In the genomic region with DNA sequence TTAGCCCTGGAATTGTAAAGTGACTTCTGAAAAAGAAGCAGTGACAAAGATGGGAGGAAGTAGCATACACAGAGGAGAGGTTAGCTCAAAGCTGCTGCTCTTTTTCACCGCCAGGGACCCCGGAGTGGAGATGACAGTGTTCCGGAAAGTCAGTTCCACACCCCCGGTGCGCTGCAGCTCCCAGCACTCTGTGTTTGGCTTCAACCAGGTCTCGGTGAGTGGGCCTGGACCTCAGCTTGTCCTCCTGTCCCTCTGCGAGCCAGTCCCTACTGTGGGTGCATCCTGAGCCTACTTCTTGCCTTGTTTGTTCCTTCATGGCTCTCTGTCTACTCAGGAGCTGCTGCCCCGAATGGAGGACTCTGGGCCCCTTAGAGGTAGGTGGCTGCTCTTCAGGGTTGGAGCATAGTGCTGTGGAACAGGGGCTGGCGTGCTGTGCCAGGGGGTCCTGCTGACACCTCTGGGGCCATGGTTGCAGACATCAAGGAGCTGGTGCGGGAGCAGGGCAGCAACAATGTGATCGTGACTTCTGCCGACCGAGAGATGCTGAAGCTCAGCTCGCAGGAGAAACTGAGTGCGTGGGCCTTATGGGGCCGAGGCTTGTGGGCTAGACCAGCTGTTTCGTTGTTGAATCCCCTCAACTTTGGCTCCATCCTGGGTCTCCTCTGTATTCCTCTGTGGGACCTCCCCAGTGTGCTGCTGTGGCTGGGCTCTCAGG, we compare ENCODE assay signal across 10 cellular contexts. TPM values are rescaled to one million over a fixed set of nuclear protein-coding genes. Genes with fewer than 3 reads are reported as not detected.
A peak's percentile ranks its signal among the peaks of the same experiment; 100 is the strongest.
DNase-seq lines count a peak whose midpoint lies in the region; ATAC-seq, FAIRE-seq and TF ChIP-seq lines count a peak whose summit lies in the region.
"Had no signal": no experiment of that assay in that cellular context is flagged by ENCODE, and none has a peak within 500 bp of the region (broad histone marks: within the 10 kb centered on the region; RNA-seq: fewer than 3 reads in every experiment).

No MANE protein-coding gene starts in this region.

- no peak for TF ChIP-seq EP300 in GM12878 (IDR thresholded peaks at IDR 0.05; ENCODE audit: borderline replicate concordance in 1 of 2, control insufficient read depth in 1 of 2, low read depth in 2 of 2, low read length in 2 of 2)

- intact Hi-C loops in GM12878 (cut with micrococcal nuclease; ENCODE audit: unreplicated experiment): no loop called here
- intact Hi-C loops in natural killer cell (cut with micrococcal nuclease): loop anchor here (5.0 kb wide), 1 partner anchor 35 kb away; no protein-coding TSS in a partner anchor

- H3K4me3 Mint-ChIP-seq in CD4-positive, CD25-positive, alpha-beta regulatory T cell: peak overlapping the region; percentile 83 to 97 (median 94)
- H3K4me3 Mint-ChIP-seq in IgD-negative memory B cell (peak overlapping the region; percentile 87 to 98 (median 92)), natural killer cell (peak overlapping the region; percentile 94)

- no peak for DNase-seq in CD4-positive, CD25-positive, alpha-beta regulatory T cell
- DNase-seq in GM12878 (ENCODE audit: low read depth, low spot score) (no peak), natural killer cell (no peak), CD1c-positive myeloid dendritic cell (ENCODE audit: extremely low spot score) (no peak), NCI-H748 (lab: John Stamatoyannopoulos, UW; ENCODE audit: unreplicated experiment) (no peak), NCI-H1048 (lab: John Stamatoyannopoulos, UW) (no peak), GM19239 (ENCODE audit: insufficient read length, low spot score) (no peak)
- DNase-seq: activated CD8-positive, alpha-beta memory T cell treated with anti-CD3 and anti-CD28 coated beads, Interleukin-2, amount 50 U/mL, for 48 hours had no signal

- H3K4me2 ChIP-seq in GM12878 (ENCODE audit: control insufficient read depth, insufficient read depth): peak overlapping the region; percentile 94

- WGBS in GM12878 (ENCODE audit: insufficient coverage, insufficient replicate concordance, low lambda C conversion rate, missing lambda C conversion rate): 90% methylated on average over 17 of the region's 17 CpGs

- peak overlapping the region in 2 of 3 donors; percentile 95 to 96 for H3K27ac Mint-ChIP-seq in CD4-positive, CD25-positive, alpha-beta regulatory T cell
- H3K27ac Mint-ChIP-seq in IgD-negative memory B cell (peak overlapping the region in 2 of 3 donors; percentile 9 to 23), natural killer cell (peak overlapping the region; percentile 90 to 97)

- peaks cover 4% of the 10 kb centered on the region for H3K27me3 Mint-ChIP-seq in CD4-positive, CD25-positive, alpha-beta regulatory T cell
- H3K27me3 Mint-ChIP-seq in IgD-negative memory B cell: no peaks in the 10 kb centered on the region
- H3K27me3 Mint-ChIP-seq in natural killer cell (ENCODE audit: low read depth in 2 of 2): no peaks in the 10 kb centered on the region

- peaks cover 9% of the 10 kb centered on the region for H3K36me3 Mint-ChIP-seq in CD4-positive, CD25-positive, alpha-beta regulatory T cell
- H3K36me3 Mint-ChIP-seq in IgD-negative memory B cell: peaks cover 4% of the 10 kb centered on the region
- H3K36me3 Mint-ChIP-seq in natural killer cell: no peaks in the 10 kb centered on the region

- H2AFZ ChIP-seq in GM12878 (ENCODE audit: control insufficient read depth, low read depth, low read length): no peak overlapping the region

- RAD21 ChIA-PET in GM12878 (lab: Charles Lee; ENCODE audit: unreplicated experiment): interaction anchor here (0.6 to 1.4 kb wide), 2 partner anchors 28 to 94 kb away, joined by 3 read pairs; partner anchors contain the start of gene KAT5

- peaks cover 60% of the 10 kb centered on the region for H3K79me2 ChIP-seq in GM12878 (ENCODE audit: control insufficient read depth, insufficient read depth, low read length)

- no peak overlapping the region for H3K27ac ChIP-seq in CD4-positive, CD25-positive, alpha-beta regulatory T cell (ENCODE audit: insufficient read depth, low read length, poor library complexity, severe bottlenecking)
- no peak overlapping the region for H3K27ac ChIP-seq in GM12878 (ENCODE audit: control insufficient read depth, insufficient read depth)

- TF ChIP-seq CTCF in GM12878 (IDR thresholded peaks at IDR 0.05 in 2 of 3, conservative IDR thresholded peaks at IDR 0.05 in 1 of 3; ENCODE audit: control insufficient read depth in 2 of 3, extremely low read depth in 1 of 3, insufficient read depth in 1 of 3, low read depth in 3 of 3, low read length in 3 of 3) (no peak), natural killer cell (IDR thresholded peaks at IDR 0.05) (no peak)

- TF ChIP-seq RAD21 in GM12878 (IDR thresholded peaks at IDR 0.05; ENCODE audit: insufficient read depth, low read depth, low read length): no peak

- peaks cover 0 to 47% (median 17%) of the 10 kb centered on the region in 4 donors for H3K4me1 Mint-ChIP-seq in CD4-positive, CD25-positive, alpha-beta regulatory T cell
- H3K4me1 Mint-ChIP-seq in IgD-negative memory B cell (peaks cover 5 to 24% (median 22%) of the 10 kb centered on the region in 3 donors), natural killer cell (peaks cover 20 to 41% of the 10 kb centered on the region in 2 donors)

- BruUV-seq in GM12878 (replicated peaks; lab: Mats Ljungman, UMichigan): TSS peak; percentile 60

- peaks cover 39% of the 10 kb centered on the region for H3K4me1 ChIP-seq in CD4-positive, CD25-positive, alpha-beta regulatory T cell (ENCODE audit: control insufficient read depth, insufficient read depth, low read length, poor library complexity, severe bottlenecking)
- peaks cover 18% of the 10 kb centered on the region for H3K4me1 ChIP-seq in GM12878 (ENCODE audit: control insufficient read depth, insufficient read depth, low read length)

- H3K9me3 Mint-ChIP-seq in CD4-positive, CD25-positive, alpha-beta regulatory T cell: no peaks in the 10 kb centered on the region
- H3K9me3 Mint-ChIP-seq in IgD-negative memory B cell: no peaks in the 10 kb centered on the region
- no peaks in the 10 kb centered on the region for H3K9me3 Mint-ChIP-seq in natural killer cell

- TF ChIP-seq POLR2A in GM12878 (IDR thresholded peaks at IDR 0.05; ENCODE audit: low read depth, low read length): no peak

- H3K27me3 ChIP-seq in CD4-positive, CD25-positive, alpha-beta regulatory T cell (ENCODE audit: control insufficient read depth, insufficient read depth, low read length): no peaks in the 10 kb centered on the region
- no peaks in the 10 kb centered on the region for H3K27me3 ChIP-seq in GM12878 (replicated peaks in 1 of 2; ENCODE audit: control insufficient read depth in 2 of 2, insufficient read depth in 2 of 2, low read length in 1 of 2)
- H3K27me3 ChIP-seq: ovary had no signal

- in situ Hi-C loops in GM12878 (cut with MboI): no loop called here

- no peaks in the 10 kb centered on the region; the same call in 1 of the 2 replicates for H4K20me1 ChIP-seq in GM12878 (ENCODE audit: control insufficient read depth, insufficient read depth)

- FAIRE-seq in GM12878 (lab: Jason Lieb, UNC) (no peak), GM19239 (lab: Jason Lieb, UNC) (no peak)

- peaks cover 40% of the 10 kb centered on the region for H3K36me3 ChIP-seq in CD4-positive, CD25-positive, alpha-beta regulatory T cell (ENCODE audit: control insufficient read depth, insufficient read depth, low read length)
- peaks cover 13 to 21% of the 10 kb centered on the region in 2 experiments; a peak in 3 of 4 replicates for H3K36me3 ChIP-seq in GM12878 (ENCODE audit: control insufficient read depth in 2 of 2, insufficient read depth in 2 of 2, low read length in 1 of 2)
- H3K36me3 ChIP-seq: ovary had no signal

- H3K9ac ChIP-seq in GM12878 (ENCODE audit: control insufficient read depth, insufficient read depth, low read length): peak overlapping the region; percentile 68

- H3K9me3 ChIP-seq in CD4-positive, CD25-positive, alpha-beta regulatory T cell (ENCODE audit: control insufficient read depth in 2 of 2, low read length in 2 of 2): no peaks in the 10 kb centered on the region
- H3K9me3 ChIP-seq in GM12878 (replicated peaks; ENCODE audit: control insufficient read depth, insufficient read depth, low read length): no peaks in the 10 kb centered on the region
- H3K9me3 ChIP-seq: ovary had no signal

- SMC1A ChIA-PET in GM12878 (lab: Charles Lee; ENCODE audit: uncharacterized antibody, unreplicated experiment): interaction anchor here (0.6 to 1.5 kb wide), 3 partner anchors 9 to 44 kb away, joined by 4 to 6 read pairs (median 4); partner anchors contain the start of genes FAM89B and SIPA1

- CTCF ChIA-PET in GM12878 (lab: Yijun Ruan, JAX): interaction anchor here (0.6 to 2.9 kb wide), 6 partner anchors 8 to 204 kb away, joined by 3 to 25 read pairs (median 4); partner anchors contain the start of genes FAM89B, SIPA1 and ZNRD2

- POLR2A ChIA-PET in GM12878 (lab: Charles Lee): interaction anchor here (0.5 to 5.0 kb wide), 9 partner anchors 9 to 301 kb away, joined by 3 to 34 read pairs (median 3); partner anchors contain the start of genes C11orf68, EHBP1L1, SIPA1 and ZNRD2

- H3K4me3 ChIP-seq in CD4-positive, CD25-positive, alpha-beta regulatory T cell (ENCODE audit: low read depth, low read length): peak overlapping the region; percentile 82
- peak overlapping the region; percentile 100 for H3K4me3 ChIP-seq in GM12878

- ATAC-seq in CD4-positive, CD25-positive, alpha-beta regulatory T cell (ENCODE audit: low read depth in 2 of 2): no peak
- ATAC-seq in GM12878 (no peak), natural killer cell (no peak)

RNA-seq across cellular contexts. Expression of gene PCNX3, which starts 1.7 kb away (rescaled TPM):
- total RNA-seq in CD4-positive, CD25-positive, alpha-beta regulatory T cell: 61.3 TPM
- polyA plus RNA-seq in CD4-positive, CD25-positive, alpha-beta regulatory T cell: 1 to 10 TPM; 1.9 to 2.6 (median 2.2) TPM
- polyA plus RNA-seq in IgD-negative memory B cell (6.8 TPM), GM12878 (2011; rRNA removed) (2.9 and 8.2 TPM in 2 replicates), GM12878 (2014; fragmentation: Illumina TruSeq; extraction: Trizol) (1.7 and 8.6 TPM in 2 replicates), GM12878 (2014; fragmentation: Nextera tagmentation; extraction: Ambion mirVana) (under 1 TPM; 0.03 to 0.15 TPM), GM12878 (2014; rRNA removed) (34.1 and 40.2 TPM in 2 replicates), GM12878 (2016; fragmentation: Nextera tagmentation; extraction: Ambion mirVana) (10 to 100 TPM in 1 of 2 experiments, 1 to 10 TPM in 1; 6.8 to 10.3 TPM)
- 38.1 and 44.3 TPM in 2 replicates for total RNA-seq in GM12878 (2013; cell fraction: nucleolus; rRNA removed)
- total RNA-seq in GM12878 (2014; rRNA removed) (14.0 and 19.9 TPM in 2 replicates), GM12878 (2014; rRNA removed; fragmentation: Illumina TruSeq; extraction: Trizol) (5.4 and 7.3 TPM in 2 replicates), GM12878 (2021) (39.0 and 46.6 TPM in 2 replicates), natural killer cell (100 to 1,000 TPM; 101 to 105 (median 102) TPM)
- 8.1 TPM for polyA plus RNA-seq in GM12878 (2011; ENCODE audit: low read depth)
- polyA plus RNA-seq in GM12878 (2011; cell fraction: cytosol; rRNA removed): 19.6 and 23.7 TPM in 2 replicates
- polyA plus RNA-seq in GM12878 (2011; cell fraction: nucleus; rRNA removed): 93.1 and 120 TPM in 2 replicates
- polyA plus RNA-seq in GM12878 (2012): 16.6 and 21.0 TPM in 2 replicates
- polyA minus RNA-seq in GM12878 (2011; rRNA and poly(A)+ RNA removed): 12.1 and 24.9 TPM in 2 replicates
- polyA minus RNA-seq in GM12878 (2011; cell fraction: cytosol; rRNA and poly(A)+ RNA removed): 17.2 and 18.4 TPM in 2 replicates
- 29.3 and 54.2 TPM in 2 replicates for polyA minus RNA-seq in GM12878 (2011; cell fraction: nucleus; rRNA and poly(A)+ RNA removed)

RNA-seq across cellular contexts. Expression of gene MAP3K11, which starts 3.3 kb away (rescaled TPM):
- 73.1 TPM for total RNA-seq in CD4-positive, CD25-positive, alpha-beta regulatory T cell
- 10 to 100 TPM in 2 of 4 donors, 1 to 10 TPM in 2; 8.1 to 11.6 (median 9.8) TPM for polyA plus RNA-seq in CD4-positive, CD25-positive, alpha-beta regulatory T cell
- polyA plus RNA-seq in IgD-negative memory B cell (26.5 TPM), GM12878 (2011; rRNA removed) (17.0 and 27.9 TPM in 2 replicates), GM12878 (2014; fragmentation: Illumina TruSeq; extraction: Trizol) (6.6 and 14.0 TPM in 2 replicates), GM12878 (2014; fragmentation: Nextera tagmentation; extraction: Ambion mirVana) (1 to 10 TPM; 1.5 to 1.9 TPM), GM12878 (2014; rRNA removed) (51.8 and 58.7 TPM in 2 replicates), GM12878 (2016; fragmentation: Nextera tagmentation; extraction: Ambion mirVana) (10 to 100 TPM; 22.1 to 27.3 TPM)
- 95.3 and 109 TPM in 2 replicates for total RNA-seq in GM12878 (2013; cell fraction: nucleolus; rRNA removed)
- total RNA-seq in GM12878 (2014; rRNA removed) (37.4 and 39.9 TPM in 2 replicates), GM12878 (2014; rRNA removed; fragmentation: Illumina TruSeq; extraction: Trizol) (13.6 and 15.1 TPM in 2 replicates), GM12878 (2021) (62.6 and 64.7 TPM in 2 replicates), natural killer cell (10 to 100 TPM; 85.3 to 94.5 (median 94.0) TPM)
- polyA plus RNA-seq in GM12878 (2011; ENCODE audit: low read depth): 8.2 TPM
- polyA plus RNA-seq in GM12878 (2011; cell fraction: cytosol; rRNA removed): 43.4 and 59.7 TPM in 2 replicates
- polyA plus RNA-seq in GM12878 (2011; cell fraction: nucleus; rRNA removed): 80.4 and 99.7 TPM in 2 replicates
- polyA plus RNA-seq in GM12878 (2012): 29.2 and 38.0 TPM in 2 replicates
- 31.5 and 53.3 TPM in 2 replicates for polyA minus RNA-seq in GM12878 (2011; rRNA and poly(A)+ RNA removed)
- polyA minus RNA-seq in GM12878 (2011; cell fraction: cytosol; rRNA and poly(A)+ RNA removed): 23.3 and 23.7 TPM in 2 replicates
- polyA minus RNA-seq in GM12878 (2011; cell fraction: nucleus; rRNA and poly(A)+ RNA removed): 31.8 and 54.0 TPM in 2 replicates

RNA-seq across cellular contexts. Expression of gene SIPA1, which starts 20.6 kb away (rescaled TPM):
- total RNA-seq in CD4-positive, CD25-positive, alpha-beta regulatory T cell: 200 TPM
- 10 to 100 TPM; 74.7 to 91.5 (median 83.1) TPM for polyA plus RNA-seq in CD4-positive, CD25-positive, alpha-beta regulatory T cell
- 253 TPM for polyA plus RNA-seq in IgD-negative memory B cell
- 136 and 145 TPM in 2 replicates for total RNA-seq in GM12878 (2013; cell fraction: nucleolus; rRNA removed)
- total RNA-seq in GM12878 (2014; rRNA removed): 51.7 and 61.2 TPM in 2 replicates
- total RNA-seq in GM12878 (2014; rRNA removed; fragmentation: Illumina TruSeq; extraction: Trizol): 26.9 and 34.2 TPM in 2 replicates
- 132 and 139 TPM in 2 replicates for total RNA-seq in GM12878 (2021)
- 14.6 TPM for polyA plus RNA-seq in GM12878 (2011; ENCODE audit: low read depth)
- polyA plus RNA-seq in GM12878 (2011; rRNA removed): 24.0 and 64.1 TPM in 2 replicates
- polyA plus RNA-seq in GM12878 (2011; cell fraction: cytosol; rRNA removed): 72.9 and 124 TPM in 2 replicates
- polyA plus RNA-seq in GM12878 (2011; cell fraction: nucleus; rRNA removed): 436 and 511 TPM in 2 replicates
- polyA plus RNA-seq in GM12878 (2012): 69.0 and 88.3 TPM in 2 replicates
- 4.9 and 16.0 TPM in 2 replicates for polyA plus RNA-seq in GM12878 (2014; fragmentation: Illumina TruSeq; extraction: Trizol)
- polyA plus RNA-seq in GM12878 (2014; fragmentation: Nextera tagmentation; extraction: Ambion mirVana): 1 to 10 TPM; 1.0 to 5.5 TPM
- 64.2 and 66.8 TPM in 2 replicates for polyA plus RNA-seq in GM12878 (2014; rRNA removed)
- polyA plus RNA-seq in GM12878 (2016; fragmentation: Nextera tagmentation; extraction: Ambion mirVana): 10 to 100 TPM; 18.3 to 32.7 TPM
- polyA minus RNA-seq in GM12878 (2011; rRNA and poly(A)+ RNA removed): 131 and 204 TPM in 2 replicates
- polyA minus RNA-seq in GM12878 (2011; cell fraction: cytosol; rRNA and poly(A)+ RNA removed): 70.8 and 88.3 TPM in 2 replicates
- 87.9 and 144 TPM in 2 replicates for polyA minus RNA-seq in GM12878 (2011; cell fraction: nucleus; rRNA and poly(A)+ RNA removed)
- 100 to 1,000 TPM; 520 to 776 (median 743) TPM for total RNA-seq in natural killer cell

RNA-seq across cellular contexts. Expression of gene KCNK7, which starts 21.7 kb away (rescaled TPM):
- total RNA-seq in CD4-positive, CD25-positive, alpha-beta regulatory T cell: 5.5 TPM
- 1 to 10 TPM in 1 of 4 donors, under 1 TPM in 2, not detected in 1; 0.19 to 1.5 (median 0.76) TPM for polyA plus RNA-seq in CD4-positive, CD25-positive, alpha-beta regulatory T cell
- not detected for polyA plus RNA-seq in IgD-negative memory B cell
- total RNA-seq in GM12878 (2013; cell fraction: nucleolus; rRNA removed): 0.42 and 0.67 TPM in 2 replicates
- 0.16 and 0.23 TPM in 2 replicates for total RNA-seq in GM12878 (2014; rRNA removed)
- total RNA-seq in GM12878 (2014; rRNA removed; fragmentation: Illumina TruSeq; extraction: Trizol): not detected in 2 replicates
- 0.29 and 0.54 TPM in 2 replicates for total RNA-seq in GM12878 (2021)
- not detected for polyA plus RNA-seq in GM12878 (2011; ENCODE audit: low read depth)
- polyA plus RNA-seq in GM12878 (2011; rRNA removed): not detected in 2 replicates
- polyA plus RNA-seq in GM12878 (2011; cell fraction: cytosol; rRNA removed): 0.08 TPM in 1 of 2 replicates, not detected in the other
- 0.16 and 0.46 TPM in 2 replicates for polyA plus RNA-seq in GM12878 (2011; cell fraction: nucleus; rRNA removed)
- 0.08 and 0.80 TPM in 2 replicates for polyA plus RNA-seq in GM12878 (2012)
- polyA plus RNA-seq in GM12878 (2014; fragmentation: Illumina TruSeq; extraction: Trizol): not detected in 2 replicates
- under 1 TPM in 1 of 2 experiments, not detected in 1; 0.11 TPM for polyA plus RNA-seq in GM12878 (2014; fragmentation: Nextera tagmentation; extraction: Ambion mirVana)
- 0.15 TPM in 1 of 2 replicates, not detected in the other for polyA plus RNA-seq in GM12878 (2014; rRNA removed)
- polyA plus RNA-seq in GM12878 (2016; fragmentation: Nextera tagmentation; extraction: Ambion mirVana): not detected
- 1.4 TPM in 1 of 2 replicates, not detected in the other for polyA minus RNA-seq in GM12878 (2011; rRNA and poly(A)+ RNA removed)
- not detected in 2 replicates for polyA minus RNA-seq in GM12878 (2011; cell fraction: cytosol; rRNA and poly(A)+ RNA removed)
- not detected in 2 replicates for polyA minus RNA-seq in GM12878 (2011; cell fraction: nucleus; rRNA and poly(A)+ RNA removed)
- total RNA-seq in natural killer cell: 10 to 100 TPM in 1 of 3 donors, 1 to 10 TPM in 2; 6.3 to 11.2 (median 7.1) TPM

RNA-seq across cellular contexts. Expression of gene EHBP1L1, which starts 41.4 kb away (rescaled TPM):
- 143 TPM for total RNA-seq in CD4-positive, CD25-positive, alpha-beta regulatory T cell
- polyA plus RNA-seq in CD4-positive, CD25-positive, alpha-beta regulatory T cell: 10 to 100 TPM in 1 of 4 donors, 1 to 10 TPM in 3; 7.8 to 11.6 (median 8.7) TPM
- 16.1 TPM for polyA plus RNA-seq in IgD-negative memory B cell
- total RNA-seq in GM12878 (2013; cell fraction: nucleolus; rRNA removed): 101 and 114 TPM in 2 replicates
- total RNA-seq in GM12878 (2014; rRNA removed): 63.3 and 74.6 TPM in 2 replicates
- 32.9 and 37.1 TPM in 2 replicates for total RNA-seq in GM12878 (2014; rRNA removed; fragmentation: Illumina TruSeq; extraction: Trizol)
- total RNA-seq in GM12878 (2021): 90.7 and 92.7 TPM in 2 replicates
- polyA plus RNA-seq in GM12878 (2011; ENCODE audit: low read depth): 22.5 TPM
- polyA plus RNA-seq in GM12878 (2011; rRNA removed): 21.5 and 28.4 TPM in 2 replicates
- 37.0 and 59.7 TPM in 2 replicates for polyA plus RNA-seq in GM12878 (2011; cell fraction: cytosol; rRNA removed)
- 195 and 323 TPM in 2 replicates for polyA plus RNA-seq in GM12878 (2011; cell fraction: nucleus; rRNA removed)
- polyA plus RNA-seq in GM12878 (2012): 52.1 and 68.8 TPM in 2 replicates
- 34.3 and 39.8 TPM in 2 replicates for polyA plus RNA-seq in GM12878 (2014; fragmentation: Illumina TruSeq; extraction: Trizol)
- under 1 TPM; 0.06 to 0.09 TPM for polyA plus RNA-seq in GM12878 (2014; fragmentation: Nextera tagmentation; extraction: Ambion mirVana)
- polyA plus RNA-seq in GM12878 (2014; rRNA removed): 99.4 and 117 TPM in 2 replicates
- polyA plus RNA-seq in GM12878 (2016; fragmentation: Nextera tagmentation; extraction: Ambion mirVana): 10 to 100 TPM; 15.5 to 18.9 TPM
- 22.7 and 40.4 TPM in 2 replicates for polyA minus RNA-seq in GM12878 (2011; rRNA and poly(A)+ RNA removed)
- 33.2 and 33.8 TPM in 2 replicates for polyA minus RNA-seq in GM12878 (2011; cell fraction: cytosol; rRNA and poly(A)+ RNA removed)
- 24.8 and 46.7 TPM in 2 replicates for polyA minus RNA-seq in GM12878 (2011; cell fraction: nucleus; rRNA and poly(A)+ RNA removed)
- total RNA-seq in natural killer cell: 100 to 1,000 TPM; 129 to 137 (median 135) TPM

Comparison
In these comparisons a context has a peak if more than half of its experiments do, and no peak if none do; other contexts are left out.
1. H3K27ac Mint-ChIP-seq: peak in every context shown above with its lines; median percentile 96 in CD4-positive, CD25-positive, alpha-beta regulatory T cell; 94 in natural killer cell; 16 in IgD-negative memory B cell.